11 cellular contexts compared by ENCODE assay signal in genomic region chr9:100396769-100397168, GRCh38.
"Had no signal": no experiment of that assay in that cellular context is flagged by ENCODE, and none has a peak within 500 bp of the region (broad histone marks: within the 10 kb centered on the region; RNA-seq: fewer than 3 reads in every experiment).

No MANE protein-coding gene starts in this region.

- H2AFZ ChIP-seq: GM23248, GM23338 had no signal

- H3K27ac ChIP-seq: GM23248 had no signal

- H3K36me3 ChIP-seq: HAP-1 had no signal

- ATAC-seq: GM23338, HCT116 had no signal

- DNase-seq: GM23248, GOT3, H7, H9, HCEC 1CT, HFFc6 had no signal

- H3K9ac ChIP-seq: GM23248 had no signal

- H3K4me3 ChIP-seq: GM23248, GM23338, HAP-1 had no signal

- H3K9me3 ChIP-seq: HAP-1 had no signal

- H3K4me1 ChIP-seq: HAP-1 had no signal

- FAIRE-seq: H1, H54 had no signal
